Comparison of ENCODE assay signal across 13 cellular contexts in genomic region chr15:79523266-79523665, GRCh38.
"Had no signal": no experiment of that assay in that cellular context is flagged by ENCODE, and none has a peak within 500 bp of the region (broad histone marks: within the 10 kb centered on the region; RNA-seq: fewer than 3 reads in every experiment).

No MANE protein-coding gene starts in this region.

- H3K4me3 ChIP-seq: body of pancreas, suprapubic skin had no signal

- DNase-seq: activated CD4-positive, alpha-beta T cell treated with anti-CD3 and anti-CD28 coated beads, Interleukin-2, amount 50 U/mL, for 1 hour; activated CD8-positive, alpha-beta memory T cell treated with anti-CD3 and anti-CD28 coated beads for 24 hours; activated gamma-delta T cell treated with Interleukin-2 at 50 U/mL for 16 hours; amniotic stem cell; body of pancreas; hippocampal formation; left ventricle myocardium superior; mesenchymal stem cell; posterior cingulate gyrus; right cardiac atrium; small intestine had no signal

- H3K9me3 ChIP-seq: body of pancreas, suprapubic skin had no signal

- H3K36me3 ChIP-seq: suprapubic skin had no signal

- H3K27ac ChIP-seq: body of pancreas, suprapubic skin had no signal

- H3K27me3 ChIP-seq: body of pancreas had no signal

- H3K4me1 ChIP-seq: body of pancreas, suprapubic skin had no signal

- ATAC-seq: body of pancreas; left ventricle myocardium superior; natural killer cell treated with Interleukin-12 subunit alpha and Interleukin-12 subunit beta and Interleukin-15 and Interleukin-18, amount 100 ng/mL, for 72 hours; right cardiac atrium had no signal
